Comparison of ENCODE assay signal across 25 cellular contexts in the genomic region with DNA sequence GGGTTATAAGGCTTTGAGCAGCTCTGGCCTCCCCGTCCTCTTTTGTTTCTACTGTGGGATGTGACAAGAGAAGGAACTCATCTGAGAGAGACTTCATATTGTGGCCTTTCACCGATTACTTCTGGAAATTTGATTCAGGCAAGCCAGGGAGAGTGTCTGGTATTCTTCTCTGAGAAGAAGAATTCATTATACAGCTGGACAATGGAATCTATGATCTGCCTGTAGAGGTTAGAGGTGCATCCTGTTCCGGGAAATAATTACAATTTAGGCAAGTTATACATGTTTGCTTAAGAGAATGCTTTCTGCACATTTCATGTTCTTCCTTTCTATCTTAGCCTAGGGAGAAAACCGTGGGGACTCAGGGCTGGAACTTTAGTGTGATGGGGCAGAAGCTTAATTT. TPM values are rescaled to one million over a fixed set of nuclear protein-coding genes. Genes with fewer than 3 reads are reported as not detected.
DNase-seq lines count a peak whose midpoint lies in the region; ATAC-seq, FAIRE-seq and TF ChIP-seq lines count a peak whose summit lies in the region.
"Had no signal": no experiment of that assay in that cellular context is flagged by ENCODE, and none has a peak within 500 bp of the region (broad histone marks: within the 10 kb centered on the region; RNA-seq: fewer than 3 reads in every experiment).

No MANE protein-coding gene starts in this region.

- DNase-seq in endothelial cell of umbilical vein (ENCODE audit: low read depth, low spot score) (peak; percentile 56), lung microvascular endothelial cell (ENCODE audit: low read depth in 2 of 2) (peak; percentile 40 to 71), osteoblast (ENCODE audit: insufficient read length, low spot score, missing footprints) (peak; percentile 38), LoVo (ENCODE audit: low spot score) (no peak)
- DNase-seq: AML-193; CD4-positive, alpha-beta memory T cell; COR-L47; H9; NCI-H1092; NCI-H1436 treated with DMSO at 0.1 percent for 48 hours; NCI-H187 treated with DMSO at 0.1 percent for 48 hours; NCI-H2171 treated with DMSO at 0.1 percent for 48 hours; NCI-H345; NCI-H510A treated with DMSO at 0.1 percent for 48 hours; NCI-H748 treated with DMSO at 0.1 percent for 48 hours; SHP77 had no signal

- no peaks in the 10 kb centered on the region for H3K79me2 ChIP-seq in endothelial cell of umbilical vein (ENCODE audit: control insufficient read depth, insufficient read depth, low read length)
- no peaks in the 10 kb centered on the region for H3K79me2 ChIP-seq in osteoblast (ENCODE audit: insufficient read depth, low read length)

- intact Hi-C loops in endothelial cell of umbilical vein (cut with micrococcal nuclease) = no loop called here

- no peak overlapping the region for H2AFZ ChIP-seq in endothelial cell of umbilical vein (ENCODE audit: low read depth, low read length)
- no peak overlapping the region for H2AFZ ChIP-seq in osteoblast (ENCODE audit: low read length)
- H2AFZ ChIP-seq: GM23338 had no signal

- no peak overlapping the region for H3K4me2 ChIP-seq in endothelial cell of umbilical vein (ENCODE audit: insufficient read depth, low read length)
- H3K4me2 ChIP-seq in osteoblast (ENCODE audit: insufficient read depth, low read length) = no peak overlapping the region
- H3K4me2 ChIP-seq: A549; BLaER1 treated with 17β-estradiol and CSF1 and Interleukin-3, amounts not matched to agents 10 nM and 100 nM; GM23338 had no signal

- dilution Hi-C loops in endothelial cell of umbilical vein (cut with MboI; ENCODE audit: extremely low pct_ligation_motif_present, low sequenced_read_pairs) = no loop called here

- no peak for TF ChIP-seq POLR2A in endothelial cell of umbilical vein (IDR thresholded peaks at IDR 0.05; ENCODE audit: low read depth, low read length)

- H3K9me1 ChIP-seq in endothelial cell of umbilical vein (replicated peaks; ENCODE audit: control insufficient read depth, extremely low read depth, insufficient read depth, low read length) = no peaks in the 10 kb centered on the region

- POLR2A ChIA-PET in endothelial cell of umbilical vein (lab: Charles Lee) = no interaction called here

- peaks cover 22 to 30% of the 10 kb centered on the region in 2 experiments for H3K27me3 ChIP-seq in endothelial cell of umbilical vein (ENCODE audit: control insufficient read depth in 2 of 2, insufficient read depth in 2 of 2, low read length in 2 of 2)
- peaks cover 11% of the 10 kb centered on the region for H3K27me3 ChIP-seq in osteoblast (ENCODE audit: insufficient read depth, low read length)

- no peaks in the 10 kb centered on the region for H3K9me3 ChIP-seq in endothelial cell of umbilical vein (replicated peaks; ENCODE audit: control insufficient read depth, insufficient read depth, low read length)
- no peaks in the 10 kb centered on the region for H3K9me3 ChIP-seq in osteoblast (ENCODE audit: low read depth, low read length)
- H3K9me3 ChIP-seq: A549; BLaER1 treated with 17β-estradiol and CSF1 and Interleukin-3, amounts not matched to agents 10 nM and 100 nM had no signal

- H3K27ac ChIP-seq in VCaP (peak overlapping the region; percentile 60), endothelial cell of umbilical vein (ENCODE audit: insufficient read depth, low read depth, low read length) (no peak overlapping the region), osteoblast (ENCODE audit: low read depth, low read length) (no peak overlapping the region)
- H3K27ac ChIP-seq: A549; BLaER1 treated with 17β-estradiol and CSF1 and Interleukin-3, amounts not matched to agents 10 nM and 100 nM; RWPE1 had no signal

- ATAC-seq in HG03175 (IDR thresholded peaks at IDR 0.05; ENCODE audit: unreplicated experiment) (no peak), HG02571 (IDR thresholded peaks at IDR 0.05; ENCODE audit: unreplicated experiment) (no peak)
- ATAC-seq: A549, GM23338 had no signal

- no peak overlapping the region for H3K9ac ChIP-seq in endothelial cell of umbilical vein (replicated peaks; ENCODE audit: extremely low read depth, insufficient read depth, low read length)
- H3K9ac ChIP-seq: BLaER1 treated with 17β-estradiol and CSF1 and Interleukin-3, amounts not matched to agents 10 nM and 100 nM had no signal

- no TSS peak for BruUV-seq in endothelial cell of umbilical vein (replicated peaks; lab: Mats Ljungman, UMichigan)

- TF ChIP-seq CTCF in VCaP (conservative IDR thresholded peaks at IDR 0.05) (no peak), endothelial cell of umbilical vein (IDR thresholded peaks at IDR 0.05; ENCODE audit: extremely low read depth in 1 of 2, insufficient read depth in 1 of 2, low read depth in 1 of 2, low read length in 2 of 2) (no peak), osteoblast (IDR thresholded peaks at IDR 0.05; ENCODE audit: extremely low read depth, low read depth, low read length) (no peak)

- FAIRE-seq in endothelial cell of umbilical vein (lab: Jason Lieb, UNC) = peak; percentile 65
- FAIRE-seq: A549, G401.6 had no signal

- no peaks in the 10 kb centered on the region for H3K36me3 ChIP-seq in endothelial cell of umbilical vein (ENCODE audit: control insufficient read depth in 2 of 2, extremely low read depth in 1 of 2, insufficient read depth in 2 of 2, low read length in 2 of 2)
- H3K36me3 ChIP-seq in osteoblast (ENCODE audit: insufficient read depth, low read length) = no peaks in the 10 kb centered on the region
- H3K36me3 ChIP-seq: BLaER1 treated with 17β-estradiol and CSF1 and Interleukin-3, amounts not matched to agents 10 nM and 100 nM had no signal

- CTCF ChIA-PET in endothelial cell of umbilical vein (lab: Charles Lee) = interaction anchor here (0.8 to 1.0 kb wide), 2 partner anchors 9 to 21 kb away, joined by 3 to 4 read pairs; no protein-coding TSS in a partner anchor

- no peaks in the 10 kb centered on the region for H4K20me1 ChIP-seq in endothelial cell of umbilical vein (replicated peaks; ENCODE audit: control insufficient read depth, extremely low read depth, insufficient read depth, low read length)
- H4K20me1 ChIP-seq in osteoblast (ENCODE audit: insufficient read depth, low read length) = no peaks in the 10 kb centered on the region
- H4K20me1 ChIP-seq: BLaER1 treated with 17β-estradiol and CSF1 and Interleukin-3, amounts not matched to agents 10 nM and 100 nM had no signal

- H3K4me3 ChIP-seq in endothelial cell of umbilical vein (replicated peaks in 1 of 3; ENCODE audit: insufficient read depth in 1 of 3, low read depth in 1 of 3, low read length in 3 of 3) (no peak overlapping the region), osteoblast (ENCODE audit: insufficient read depth, low read length) (no peak overlapping the region)
- H3K4me3 ChIP-seq: A549; BLaER1 treated with 17β-estradiol and CSF1 and Interleukin-3, amounts not matched to agents 10 nM and 100 nM; GM23338 had no signal

- H3K4me1 ChIP-seq in endothelial cell of umbilical vein (ENCODE audit: control insufficient read depth, extremely low read depth, insufficient read depth, low read length) = peaks cover 9% of the 10 kb centered on the region
- no peaks in the 10 kb centered on the region for H3K4me1 ChIP-seq in osteoblast (ENCODE audit: insufficient read depth, low read length)
- H3K4me1 ChIP-seq: BLaER1 treated with 17β-estradiol and CSF1 and Interleukin-3, amounts not matched to agents 10 nM and 100 nM had no signal

TF ChIP-seq in endothelial cell of umbilical vein, 7 proteins besides CTCF, POLR2A, EP300 and RAD21:
- no peak for TF ChIP-seq EZH2 (IDR thresholded peaks at IDR 0.05; ENCODE audit: borderline replicate concordance, low read depth, low read length, severe bottlenecking)
- TF ChIP-seq, protein P1, sequence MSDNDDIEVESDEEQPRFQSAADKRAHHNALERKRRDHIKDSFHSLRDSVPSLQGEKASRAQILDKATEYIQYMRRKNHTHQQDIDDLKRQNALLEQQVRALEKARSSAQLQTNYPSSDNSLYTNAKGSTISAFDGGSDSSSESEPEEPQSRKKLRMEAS (IDR thresholded peaks at IDR 0.05; ENCODE audit: insufficient read depth, insufficient read length) = no peak
- no peak for TF ChIP-seq FOS (IDR thresholded peaks at IDR 0.05; ENCODE audit: borderline replicate concordance, insufficient read depth, low read length)
- TF ChIP-seq POLR2AphosphoS5 (IDR thresholded peaks at IDR 0.05; ENCODE audit: insufficient read depth, low read depth, low read length) = no peak
- peak; percentile 21 for TF ChIP-seq JUN (IDR thresholded peaks at IDR 0.05; ENCODE audit: borderline replicate concordance, insufficient read depth, insufficient read length, low read depth)

RNA-seq across cellular contexts. Expression of a gene that starts 12.8 kb away (rescaled TPM):
- total RNA-seq in endothelial cell of umbilical vein (1,319 and 2,019 TPM in 2 replicates), lung microvascular endothelial cell (under 0.01 and 5,258 TPM in 2 replicates), osteoblast (under 0.01 TPM in 1 of 2 replicates, not detected in the other)
- under 0.01 and 206 TPM in 2 replicates for polyA plus RNA-seq in endothelial cell of umbilical vein
- under 0.01 TPM in 1 of 2 replicates, not detected in the other for polyA plus RNA-seq in endothelial cell of umbilical vein (2011; cell fraction: cytosol; rRNA removed)
- polyA plus RNA-seq in endothelial cell of umbilical vein (2011; cell fraction: nucleus; rRNA removed) = under 0.01 TPM in 2 replicates
- 123 TPM in 1 of 2 replicates, not detected in the other for polyA plus RNA-seq in endothelial cell of umbilical vein (2012)
- polyA minus RNA-seq in endothelial cell of umbilical vein = 9,566 and 13,963 TPM in 2 replicates
- 46,668 TPM for polyA minus RNA-seq in endothelial cell of umbilical vein (2011; cell fraction: cytosol; rRNA and poly(A)+ RNA removed)
- polyA minus RNA-seq in endothelial cell of umbilical vein (2011; cell fraction: nucleus; rRNA and poly(A)+ RNA removed) = 60,677 and 87,675 TPM in 2 replicates
- total RNA-seq: GM23338 had no signal
- polyA plus RNA-seq: CD4-positive, alpha-beta memory T cell; GM23338; IgD-negative memory B cell had no signal

RNA-seq across cellular contexts. Expression of a gene that starts 38.7 kb away (rescaled TPM):
- total RNA-seq in endothelial cell of umbilical vein = 27.0 and 35.5 TPM in 2 replicates
- 18.2 and 18.3 TPM in 2 replicates for polyA plus RNA-seq in endothelial cell of umbilical vein
- polyA plus RNA-seq in endothelial cell of umbilical vein (2011; cell fraction: cytosol; rRNA removed) = 7.7 and 13.1 TPM in 2 replicates
- 109 and 119 TPM in 2 replicates for polyA plus RNA-seq in endothelial cell of umbilical vein (2011; cell fraction: nucleus; rRNA removed)
- 9.1 and 12.6 TPM in 2 replicates for polyA plus RNA-seq in endothelial cell of umbilical vein (2012)
- 17.1 and 22.0 TPM in 2 replicates for polyA minus RNA-seq in endothelial cell of umbilical vein
- polyA minus RNA-seq in endothelial cell of umbilical vein (2011; cell fraction: cytosol; rRNA and poly(A)+ RNA removed) = 4.6 TPM
- 17.1 and 25.7 TPM in 2 replicates for polyA minus RNA-seq in endothelial cell of umbilical vein (2011; cell fraction: nucleus; rRNA and poly(A)+ RNA removed)
- 8.1 and 18.3 TPM in 2 replicates for total RNA-seq in lung microvascular endothelial cell
- total RNA-seq in osteoblast = 15.0 and 20.3 TPM in 2 replicates
